Comparison of ENCODE assay signal across 5 cellular contexts in the genomic region with DNA sequence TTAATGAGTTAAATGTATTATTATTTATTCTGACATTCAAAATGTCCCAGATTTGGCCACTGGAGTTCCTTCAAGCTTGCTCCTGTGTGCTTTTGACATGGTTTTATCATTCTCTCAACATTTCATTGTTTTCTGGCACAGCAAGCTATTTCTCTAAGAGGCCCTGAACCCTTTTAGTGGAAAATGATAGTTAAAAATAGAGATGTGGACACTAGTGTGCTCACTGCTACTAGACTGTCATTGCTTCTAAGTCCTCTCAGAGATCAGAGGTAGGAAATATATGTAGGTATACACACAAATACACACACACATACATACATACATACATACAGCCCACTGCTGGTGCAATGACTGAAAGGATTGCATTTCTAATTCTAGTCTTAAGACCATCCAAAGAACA.
"Had no signal": no experiment of that assay in that cellular context is flagged by ENCODE, and none has a peak within 500 bp of the region (broad histone marks: within the 10 kb centered on the region; RNA-seq: fewer than 3 reads in every experiment).

No MANE protein-coding gene starts in this region.

- H3K27ac ChIP-seq: HL-60 had no signal

- ATAC-seq: GM23338, HepG2 had no signal

- DNase-seq: H9, HCEC 1CT had no signal

- H3K4me3 ChIP-seq: GM23338 had no signal
